Comparison of ENCODE assay signal across 8 cellular contexts in genomic region chr1:64675718-64676345, GRCh38.
A peak's percentile ranks its signal among the peaks of the same experiment; 100 is the strongest.
DNase-seq lines count a peak whose midpoint lies in the region; ATAC-seq, FAIRE-seq and TF ChIP-seq lines count a peak whose summit lies in the region.

No MANE protein-coding gene starts in this region.

- no peak overlapping the region for H3K4me2 ChIP-seq in A549

- CTCF ChIA-PET in A549 (lab: Yijun Ruan, JAX): interaction anchor here (0.5 to 8.1 kb wide), 28 partner anchors 8 to 916 kb away, joined by 3 to 56 read pairs (median 4); no protein-coding TSS in a partner anchor

- no peaks in the 10 kb centered on the region for H3K27me3 ChIP-seq in upper lobe of left lung

- 32% methylated on average over 4 of the region's 4 CpGs for WGBS in A549 (ENCODE audit: missing lambda C conversion rate)
- 68 to 69% methylated on average over 4 of the region's 4 CpGs for WGBS in upper lobe of left lung, 2 donors

- no peak for FAIRE-seq in A549 (lab: Jason Lieb, UNC)

- no peak overlapping the region for H3K27ac ChIP-seq in A549
- H3K27ac ChIP-seq in upper lobe of left lung: no peak overlapping the region

- peak; percentile 7 to 8 for DNase-seq in A549 (ENCODE audit: low read depth in 1 of 2, low spot score in 1 of 2)
- peak; percentile 13 for DNase-seq in RPMI7951 (ENCODE audit: low read depth)
- DNase-seq in fibroblast of the conjunctiva (ENCODE audit: low read depth): peak; percentile 12
- DNase-seq in upper lobe of left lung: no peak
- DNase-seq in posterior vena cava (ENCODE audit: low spot score): no peak
- no peak for DNase-seq in activated naive CD4-positive, alpha-beta T cell (lab: John Stamatoyannopoulos, UW)

- no peak for TF ChIP-seq POLR2A in A549 (IDR thresholded peaks at IDR 0.05; ENCODE audit: low read length)
- no peak for TF ChIP-seq POLR2A in upper lobe of left lung (IDR thresholded peaks at IDR 0.05)

- H3K36me3 ChIP-seq in upper lobe of left lung: peaks cover 5 to 40% (median 14%) of the 10 kb centered on the region in 4 donors

- TF ChIP-seq EP300 in A549 (IDR thresholded peaks at IDR 0.05): no peak
- TF ChIP-seq EP300 in upper lobe of left lung (IDR thresholded peaks at IDR 0.05): no peak

- peak; percentile 61 for TF ChIP-seq CTCF in A549 (IDR thresholded peaks at IDR 0.05)
- peak in 4 of 6 experiments; percentile 24 to 75 (median 52) for TF ChIP-seq CTCF in upper lobe of left lung (IDR thresholded peaks at IDR 0.05)

- intact Hi-C loops in posterior vena cava (cut with DNase I): no loop called here

- H3K4me3 ChIP-seq in A549 (no peak overlapping the region), upper lobe of left lung (no peak overlapping the region)

- H3K4me1 ChIP-seq in A549 (no peaks in the 10 kb centered on the region), upper lobe of left lung (no peaks in the 10 kb centered on the region)

- TF ChIP-seq RAD21 in A549 (conservative IDR thresholded peaks at IDR 0.05 in 1 of 2, IDR thresholded peaks at IDR 0.05 in 1 of 2): peak; percentile 32 to 46; a peak in 4 of 5 replicates

- ATAC-seq in A549 (no peak), GM19351 (IDR thresholded peaks at IDR 0.05; ENCODE audit: unreplicated experiment) (peak; percentile 82), upper lobe of left lung (ENCODE audit: low FRiP score in 2 of 2) (peak in 1 of 2 donors; percentile 59), HG02642 (IDR thresholded peaks at IDR 0.05; ENCODE audit: poor library complexity, unreplicated experiment) (no peak)

- H3K9me3 ChIP-seq in A549 (no peaks in the 10 kb centered on the region), upper lobe of left lung (no peaks in the 10 kb centered on the region)

- POLR2A ChIA-PET in A549 (lab: Yijun Ruan, JAX): no interaction called here

TF ChIP-seq in A549, 52 proteins besides CTCF, POLR2A, EP300 and RAD21:
- TF ChIP-seq HMGXB4 (CRISPR knock-in tag; IDR thresholded peaks at IDR 0.05; ENCODE audit: borderline replicate concordance): no peak
- no peak for TF ChIP-seq BHLHE40 (IDR thresholded peaks at IDR 0.05; ENCODE audit: low read depth, low read length)
- no peak for TF ChIP-seq RFX5 (IDR thresholded peaks at IDR 0.05)
- peak; percentile 56 for TF ChIP-seq SMC3 (IDR thresholded peaks at IDR 0.05)
- no peak for TF ChIP-seq CBX8 (IDR thresholded peaks at IDR 0.05)

Comparison
In these comparisons a context has a peak if more than half of its experiments do, and no peak if none do; other contexts are left out.
1. DNase-seq: peak in A549 (2 of 2), RPMI7951 (single experiment) and fibroblast of the conjunctiva (single experiment); none in upper lobe of left lung (0 of 2), posterior vena cava (single experiment) and activated naive CD4-positive, alpha-beta T cell (0 of 4).